11 cellular contexts compared by ENCODE assay signal in genomic region chr6:112863753-112864152, GRCh38.
"Had no signal": no experiment of that assay in that cellular context is flagged by ENCODE, and none has a peak within 500 bp of the region (broad histone marks: within the 10 kb centered on the region; RNA-seq: fewer than 3 reads in every experiment).

No MANE protein-coding gene starts in this region.

- FAIRE-seq: H1, H54 had no signal

- H3K4me2 ChIP-seq: GM23338 had no signal

- H3K27ac ChIP-seq: GM23248 had no signal

- H3K27ac Mint-ChIP-seq: GM23338, H9, HFFc6 had no signal

- H3K9ac ChIP-seq: GM23248 had no signal

- ATAC-seq: GM23338, HCT116 had no signal

- H3K9me3 Mint-ChIP-seq: GM23338, H9 had no signal

- H3K9me3 ChIP-seq: HAP-1 had no signal

- H2AFZ ChIP-seq: GM23248, GM23338 had no signal

- H3K36me3 ChIP-seq: HAP-1 had no signal

- H3K4me1 ChIP-seq: HAP-1 had no signal

- H3K4me3 ChIP-seq: GM23248, GM23338, HAP-1 had no signal

- DNase-seq: GM23248, GOT3, H7, H9, HCEC 1CT, HFFc6 had no signal

- H3K4me3 Mint-ChIP-seq: GM23338, H9, HFFc6 had no signal
